Comparison of ENCODE assay signal across 16 cellular contexts in genomic region chr7:42338231-42339222, GRCh38.
A peak's percentile ranks its signal among the peaks of the same experiment; 100 is the strongest.
DNase-seq lines count a peak whose midpoint lies in the region; ATAC-seq, FAIRE-seq and TF ChIP-seq lines count a peak whose summit lies in the region.
"Had no signal": no experiment of that assay in that cellular context is flagged by ENCODE, and none has a peak within 500 bp of the region (broad histone marks: within the 10 kb centered on the region; RNA-seq: fewer than 3 reads in every experiment).

No MANE protein-coding gene starts in this region.

- DNase-seq in GM23338 (ENCODE audit: low spot score), result peak; percentile 21
- DNase-seq in H1 (ENCODE audit: low read depth in 1 of 2, low spot score in 2 of 2), result no peak
- no peak for DNase-seq in uterus
- DNase-seq in right atrium auricular region (ENCODE audit: low spot score), result no peak
- DNase-seq in activated CD8-positive, alpha-beta T cell treated with anti-CD3 and anti-CD28 coated beads, Interleukin-2, amount 10 ng/mL, durations not matched to agents 7 days and 5 days, result no peak
- DNase-seq: activated CD4-positive, CD25-positive, alpha-beta regulatory T cell treated with anti-CD3 and anti-CD28 coated beads, Interleukin-2, amount 50 U/mL, for 72 hours; amygdala; COR-L47; PC-9; T-cell had no signal

- intact Hi-C loops in uterus (cut with DNase I; ENCODE audit: low total_unique reads), result no loop called here

- no peaks in the 10 kb centered on the region for H3F3A ChIP-seq in GM23338 (replicated peaks; ENCODE audit: low read depth)

- H4K20me1 ChIP-seq in GM23338 (replicated peaks; ENCODE audit: insufficient read depth) (no peaks in the 10 kb centered on the region), H1 (replicated peaks in 1 of 2; ENCODE audit: control insufficient read depth in 1 of 2, insufficient read depth in 2 of 2, low read length in 2 of 2) (no peaks in the 10 kb centered on the region)

- FAIRE-seq in H1 (lab: Jason Lieb, UNC), result peak; percentile 39
- FAIRE-seq: HTR-8/SVneo, islet of Langerhans had no signal

- H3K79me2 ChIP-seq in GM23338 (replicated peaks; ENCODE audit: insufficient read depth), result no peaks in the 10 kb centered on the region
- no peaks in the 10 kb centered on the region for H3K79me2 ChIP-seq in H1 (ENCODE audit: control insufficient read depth in 1 of 2, insufficient read depth in 2 of 2, low read length in 2 of 2)

- H3K4me2 ChIP-seq in GM23338, result no peak overlapping the region
- no peak overlapping the region for H3K4me2 ChIP-seq in H1 (ENCODE audit: insufficient read depth in 1 of 2, low read depth in 2 of 2, low read length in 2 of 2)
- H3K4me2 ChIP-seq: PC-9 had no signal

- H3K23ac ChIP-seq in H1 (ENCODE audit: insufficient read length), result no peak overlapping the region

- CTCF ChIA-PET in H1 (lab: Charles Lee; ENCODE audit: partially characterized antibody), result interaction anchor here (1.0 kb wide), 1 partner anchor 407 kb away, joined by 3 read pairs; no protein-coding TSS in a partner anchor
- CTCF ChIA-PET in activated CD8-positive, alpha-beta T cell treated with anti-CD3 and anti-CD28 coated beads, Interleukin-2, amount 10 ng/mL, durations not matched to agents 7 days and 5 days (lab: Charles Lee), result no interaction called here

- WGBS in H1 (ENCODE audit: extremely low coverage in 1 of 2, insufficient coverage in 1 of 2, insufficient read length in 1 of 2, insufficient replicate concordance in 2 of 2, low coverage in 1 of 2, low lambda C conversion rate in 2 of 2, missing lambda C conversion rate in 1 of 2), 2 experiments, result 85% methylated on average over 6 of the region's 6 CpGs; no CpG with 5 or more reads in 1 of the 2 experiments

- H3K4me1 Mint-ChIP-seq in GM23338, result peaks cover 21% of the 10 kb centered on the region
- no peaks in the 10 kb centered on the region for H3K4me1 Mint-ChIP-seq in activated CD8-positive, alpha-beta T cell treated with anti-CD3 and anti-CD28 coated beads, Interleukin-2, amount 10 ng/mL, durations not matched to agents 7 days and 5 days (ENCODE audit: low read depth)
- H3K4me1 Mint-ChIP-seq: T-cell had no signal

- H2BK12ac ChIP-seq in H1 (ENCODE audit: low read depth, low read length), result no peak overlapping the region

- no peak overlapping the region for H3K27ac Mint-ChIP-seq in GM23338
- H3K27ac Mint-ChIP-seq in activated CD8-positive, alpha-beta T cell treated with anti-CD3 and anti-CD28 coated beads, Interleukin-2, amount 10 ng/mL, durations not matched to agents 7 days and 5 days, result no peak overlapping the region
- H3K27ac Mint-ChIP-seq: dendritic cell treated with granulocyte-macrophage colony-stimulating factor and Interleukin-4, amounts not matched to agents 40 ng/mL and 50 ng/mL, for 4 days; T-cell had no signal

- ATAC-seq in GM23338, result no peak
- ATAC-seq in HG03439 (IDR thresholded peaks at IDR 0.05; ENCODE audit: unreplicated experiment), result no peak
- ATAC-seq in activated CD8-positive, alpha-beta T cell treated with anti-CD3 and anti-CD28 coated beads, Interleukin-2, amount 10 ng/mL, durations not matched to agents 7 days and 5 days, result no peak
- ATAC-seq: gastroesophageal sphincter, T-cell had no signal

- H3K27ac ChIP-seq in GM23338 (ENCODE audit: low read depth) (no peak overlapping the region), H1 (ENCODE audit: low read depth, low read length) (no peak overlapping the region), muscle layer of duodenum (ENCODE audit: low read length) (peak overlapping the region; percentile 2), uterus (peak overlapping the region; percentile 35 to 59), right atrium auricular region (no peak overlapping the region)
- H3K27ac ChIP-seq: PC-9 had no signal

- no peak overlapping the region for H2BK120ac ChIP-seq in H1 (replicated peaks; ENCODE audit: low read depth, low read length)

- POLR2A ChIA-PET in H1 (lab: Charles Lee; ENCODE audit: partially characterized antibody), result no interaction called here
- POLR2A ChIA-PET in activated CD8-positive, alpha-beta T cell treated with anti-CD3 and anti-CD28 coated beads, Interleukin-2, amount 10 ng/mL, durations not matched to agents 7 days and 5 days (lab: Charles Lee), result no interaction called here

- no peak overlapping the region for H2BK15ac ChIP-seq in H1 (ENCODE audit: low read length)

- TF ChIP-seq POLR2A in H1 (IDR thresholded peaks at IDR 0.05; ENCODE audit: control extremely low read depth in 1 of 2, low read depth in 2 of 2, low read length in 2 of 2) (no peak), uterus (IDR thresholded peaks at IDR 0.05) (no peak)

- H4K91ac ChIP-seq in H1 (replicated peaks; ENCODE audit: insufficient read length, low read length), result no peak overlapping the region

- TF ChIP-seq CTCF in GM23338 (conservative IDR thresholded peaks at IDR 0.05; ENCODE audit: low read depth in 2 of 2) (no peak), H1 (IDR thresholded peaks at IDR 0.05; ENCODE audit: control extremely low read depth in 1 of 3, insufficient read depth in 1 of 3, low read depth in 1 of 3, low read length in 3 of 3) (no peak), uterus (IDR thresholded peaks at IDR 0.05) (no peak), right atrium auricular region (IDR thresholded peaks at IDR 0.05) (no peak)

- H3K56ac ChIP-seq in H1 (replicated peaks; ENCODE audit: insufficient read length, low read depth, low read length), result no peak overlapping the region

- H3K79me1 ChIP-seq in H1 (ENCODE audit: low read depth, low read length), result no peaks in the 10 kb centered on the region

- no peak for TF ChIP-seq EP300 in H1 (IDR thresholded peaks at IDR 0.05; ENCODE audit: borderline replicate concordance in 1 of 2, low read depth in 2 of 2, low read length in 2 of 2)

- H3K4me1 ChIP-seq in GM23338 (ENCODE audit: insufficient read depth) (peaks cover 11% of the 10 kb centered on the region; the same call in 1 of the 2 replicates), H1 (replicated peaks in 1 of 4; ENCODE audit: control insufficient read depth in 3 of 4, insufficient read depth in 4 of 4, low read length in 3 of 4) (no peaks in the 10 kb centered on the region), muscle layer of duodenum (ENCODE audit: control insufficient read depth in 1 of 2, insufficient read depth in 2 of 2, low read length in 2 of 2) (peaks cover 0 to 13% of the 10 kb centered on the region in 2 donors), uterus (no peaks in the 10 kb centered on the region), right atrium auricular region (no peaks in the 10 kb centered on the region)

- no peak overlapping the region for H3K4ac ChIP-seq in H1 (replicated peaks; ENCODE audit: insufficient read length, low read depth, low read length)

- no peak overlapping the region for H3K14ac ChIP-seq in H1 (ENCODE audit: insufficient read length)

- no peaks in the 10 kb centered on the region for H3K36me3 Mint-ChIP-seq in GM23338 (ENCODE audit: low read depth)
- H3K36me3 Mint-ChIP-seq in activated CD8-positive, alpha-beta T cell treated with anti-CD3 and anti-CD28 coated beads, Interleukin-2, amount 10 ng/mL, durations not matched to agents 7 days and 5 days (ENCODE audit: low read depth), result no peaks in the 10 kb centered on the region
- H3K36me3 Mint-ChIP-seq: T-cell had no signal

- H2BK20ac ChIP-seq in H1 (ENCODE audit: low read length), result no peak overlapping the region

- H2BK5ac ChIP-seq in H1 (ENCODE audit: low read depth, low read length), result no peak overlapping the region

- no peaks in the 10 kb centered on the region for H3K36me3 ChIP-seq in GM23338 (ENCODE audit: insufficient read depth)
- no peaks in the 10 kb centered on the region for H3K36me3 ChIP-seq in H1 (ENCODE audit: control insufficient read depth in 2 of 4, insufficient read depth in 4 of 4, low read length in 3 of 4)
- H3K36me3 ChIP-seq in muscle layer of duodenum (ENCODE audit: control insufficient read depth in 1 of 2, insufficient read depth in 2 of 2, low read length in 2 of 2), result no peaks in the 10 kb centered on the region
- H3K36me3 ChIP-seq in uterus, result no peaks in the 10 kb centered on the region
- H3K36me3 ChIP-seq in right atrium auricular region, result no peaks in the 10 kb centered on the region
- H3K36me3 ChIP-seq: gastroesophageal sphincter had no signal

- no peak for TF ChIP-seq RAD21 in H1 (IDR thresholded peaks at IDR 0.05 in 1 of 2, conservative IDR thresholded peaks at IDR 0.05 in 1 of 2; ENCODE audit: low read depth in 2 of 2, low read length in 2 of 2)

- no peak overlapping the region for H3K18ac ChIP-seq in H1 (ENCODE audit: extremely low read depth, low read length)

- no peak overlapping the region for H4K5ac ChIP-seq in H1 (ENCODE audit: insufficient read length, low read depth, low read length)

- no peaks in the 10 kb centered on the region for H3K9me3 Mint-ChIP-seq in GM23338
- no peaks in the 10 kb centered on the region for H3K9me3 Mint-ChIP-seq in activated CD8-positive, alpha-beta T cell treated with anti-CD3 and anti-CD28 coated beads, Interleukin-2, amount 10 ng/mL, durations not matched to agents 7 days and 5 days (ENCODE audit: insufficient read depth)
- H3K9me3 Mint-ChIP-seq: dendritic cell treated with granulocyte-macrophage colony-stimulating factor and Interleukin-4, amounts not matched to agents 40 ng/mL and 50 ng/mL, for 4 days had no signal

- H3K9me2 ChIP-seq in GM23338 (ENCODE audit: insufficient read depth), result no peaks in the 10 kb centered on the region

- no peak overlapping the region for H2AK5ac ChIP-seq in H1 (ENCODE audit: low read depth, low read length)

- no peak overlapping the region for H3K4me3 Mint-ChIP-seq in GM23338
- no peak overlapping the region for H3K4me3 Mint-ChIP-seq in activated CD8-positive, alpha-beta T cell treated with anti-CD3 and anti-CD28 coated beads, Interleukin-2, amount 10 ng/mL, durations not matched to agents 7 days and 5 days
- H3K4me3 Mint-ChIP-seq: dendritic cell treated with granulocyte-macrophage colony-stimulating factor and Interleukin-4, amounts not matched to agents 40 ng/mL and 50 ng/mL, for 4 days; T-cell had no signal

- H4K8ac ChIP-seq in H1 (ENCODE audit: extremely low read depth, insufficient read depth, low read length), result no peak overlapping the region

- H3K27me3 Mint-ChIP-seq in GM23338 (ENCODE audit: insufficient read depth, low read depth, poor library complexity), result peaks cover 6% of the 10 kb centered on the region
- no peaks in the 10 kb centered on the region for H3K27me3 Mint-ChIP-seq in activated CD8-positive, alpha-beta T cell treated with anti-CD3 and anti-CD28 coated beads, Interleukin-2, amount 10 ng/mL, durations not matched to agents 7 days and 5 days (ENCODE audit: low read depth)
- H3K27me3 Mint-ChIP-seq: dendritic cell treated with granulocyte-macrophage colony-stimulating factor and Interleukin-4, amounts not matched to agents 40 ng/mL and 50 ng/mL, for 4 days; T-cell had no signal

- peak overlapping the region; percentile 44 for H2AFZ ChIP-seq in GM23338
- peak overlapping the region; percentile 79; the same call in 1 of the 2 replicates for H2AFZ ChIP-seq in H1 (ENCODE audit: low read length)
- H2AFZ ChIP-seq: PC-9 had no signal

- no peaks in the 10 kb centered on the region for H3K27me3 ChIP-seq in GM23338 (ENCODE audit: insufficient read depth)
- H3K27me3 ChIP-seq in H1 (replicated peaks in 1 of 4; ENCODE audit: control insufficient read depth in 3 of 4, extremely low read depth in 1 of 4, insufficient read depth in 3 of 4, low read length in 3 of 4), result no peaks in the 10 kb centered on the region
- H3K27me3 ChIP-seq in muscle layer of duodenum (ENCODE audit: low read depth, low read length), result no peaks in the 10 kb centered on the region
- no peaks in the 10 kb centered on the region for H3K27me3 ChIP-seq in uterus
- H3K27me3 ChIP-seq in right atrium auricular region, result no peaks in the 10 kb centered on the region
- H3K27me3 ChIP-seq: gastroesophageal sphincter had no signal

- no peak overlapping the region for H3K9ac ChIP-seq in H1 (replicated peaks in 1 of 4; ENCODE audit: extremely low read depth in 1 of 4, low read depth in 3 of 4, low read length in 3 of 4)

- no peaks in the 10 kb centered on the region for H3K23me2 ChIP-seq in H1 (ENCODE audit: low read depth, low read length)

- H3K9me3 ChIP-seq in H1 (ENCODE audit: insufficient read depth in 2 of 2, low read depth in 1 of 2, low read length in 1 of 2), result no peaks in the 10 kb centered on the region
- H3K9me3 ChIP-seq in muscle layer of duodenum (ENCODE audit: control insufficient read depth in 1 of 2, low read length in 2 of 2), result no peaks in the 10 kb centered on the region
- H3K9me3 ChIP-seq in uterus, result no peaks in the 10 kb centered on the region
- peaks cover 0 to 2% of the 10 kb centered on the region in 2 donors for H3K9me3 ChIP-seq in right atrium auricular region
- H3K9me3 ChIP-seq: gastroesophageal sphincter had no signal

- H3K4me3 ChIP-seq in GM23338 (no peak overlapping the region), H1 (ENCODE audit: extremely low read depth in 1 of 4, insufficient read depth in 2 of 4, low read depth in 3 of 4, low read length in 4 of 4) (no peak overlapping the region), muscle layer of duodenum (ENCODE audit: low read depth in 1 of 2, low read length in 2 of 2) (no peak overlapping the region), uterus (no peak overlapping the region), right atrium auricular region (no peak overlapping the region)
- H3K4me3 ChIP-seq: gastroesophageal sphincter, PC-9 had no signal

Comparison
In these comparisons a context has a peak if more than half of its experiments do, and no peak if none do; other contexts are left out.
1. H3K27ac ChIP-seq: peak in muscle layer of duodenum (single experiment) and uterus (2 of 2); none in GM23338 (single experiment), H1 (single experiment) and right atrium auricular region (0 of 2).